Comparison of ENCODE assay signal across 1 cellular context in the genomic region with DNA sequence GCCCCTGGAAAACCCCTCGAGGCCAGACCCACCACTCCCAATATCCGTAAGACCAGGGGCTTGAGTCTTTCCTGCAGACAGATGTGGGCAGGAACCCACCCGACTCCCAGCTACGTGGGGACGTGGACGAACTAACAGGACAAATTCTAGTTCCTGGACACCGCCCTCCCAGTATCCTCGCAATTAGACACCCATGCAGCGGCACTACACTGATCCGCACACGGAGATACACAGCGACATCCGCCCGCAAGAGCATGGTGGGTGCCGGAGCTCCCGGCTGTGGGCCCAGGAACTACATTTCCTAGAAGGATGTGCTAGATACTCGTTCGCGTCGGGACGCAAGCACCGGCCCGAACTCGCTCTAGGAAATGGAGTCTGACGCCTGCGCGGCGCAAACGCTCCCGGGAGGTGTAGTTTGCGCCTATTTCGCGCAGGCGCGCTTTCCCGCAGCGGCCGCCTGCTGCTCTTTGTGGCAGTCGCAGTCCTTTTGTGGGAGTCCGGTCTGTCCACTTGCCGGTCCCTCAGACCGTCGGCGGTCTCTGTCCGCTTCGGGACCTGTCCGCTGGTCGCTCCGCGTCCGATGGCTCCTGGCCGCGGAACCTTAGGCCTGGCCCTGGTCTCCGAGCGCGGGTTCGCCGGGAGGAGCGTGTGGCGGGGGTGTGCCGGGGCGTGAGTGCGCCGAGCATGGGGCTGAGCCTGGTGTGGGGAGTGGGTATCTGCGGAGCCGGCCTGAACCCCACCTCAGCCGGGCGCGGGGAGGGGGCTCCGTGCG.
TF ChIP-seq lines count a peak whose summit lies in the region.

A gene (plus strand): TSS at position 447 of the 772 bp plus-strand sequence. CDS start 478 bp downstream, outside the sequence.

TF ChIP-seq in HEK293, 187 proteins besides CTCF, POLR2A, EP300 and RAD21 (continued from another document):
- TF ChIP-seq, protein P1, sequence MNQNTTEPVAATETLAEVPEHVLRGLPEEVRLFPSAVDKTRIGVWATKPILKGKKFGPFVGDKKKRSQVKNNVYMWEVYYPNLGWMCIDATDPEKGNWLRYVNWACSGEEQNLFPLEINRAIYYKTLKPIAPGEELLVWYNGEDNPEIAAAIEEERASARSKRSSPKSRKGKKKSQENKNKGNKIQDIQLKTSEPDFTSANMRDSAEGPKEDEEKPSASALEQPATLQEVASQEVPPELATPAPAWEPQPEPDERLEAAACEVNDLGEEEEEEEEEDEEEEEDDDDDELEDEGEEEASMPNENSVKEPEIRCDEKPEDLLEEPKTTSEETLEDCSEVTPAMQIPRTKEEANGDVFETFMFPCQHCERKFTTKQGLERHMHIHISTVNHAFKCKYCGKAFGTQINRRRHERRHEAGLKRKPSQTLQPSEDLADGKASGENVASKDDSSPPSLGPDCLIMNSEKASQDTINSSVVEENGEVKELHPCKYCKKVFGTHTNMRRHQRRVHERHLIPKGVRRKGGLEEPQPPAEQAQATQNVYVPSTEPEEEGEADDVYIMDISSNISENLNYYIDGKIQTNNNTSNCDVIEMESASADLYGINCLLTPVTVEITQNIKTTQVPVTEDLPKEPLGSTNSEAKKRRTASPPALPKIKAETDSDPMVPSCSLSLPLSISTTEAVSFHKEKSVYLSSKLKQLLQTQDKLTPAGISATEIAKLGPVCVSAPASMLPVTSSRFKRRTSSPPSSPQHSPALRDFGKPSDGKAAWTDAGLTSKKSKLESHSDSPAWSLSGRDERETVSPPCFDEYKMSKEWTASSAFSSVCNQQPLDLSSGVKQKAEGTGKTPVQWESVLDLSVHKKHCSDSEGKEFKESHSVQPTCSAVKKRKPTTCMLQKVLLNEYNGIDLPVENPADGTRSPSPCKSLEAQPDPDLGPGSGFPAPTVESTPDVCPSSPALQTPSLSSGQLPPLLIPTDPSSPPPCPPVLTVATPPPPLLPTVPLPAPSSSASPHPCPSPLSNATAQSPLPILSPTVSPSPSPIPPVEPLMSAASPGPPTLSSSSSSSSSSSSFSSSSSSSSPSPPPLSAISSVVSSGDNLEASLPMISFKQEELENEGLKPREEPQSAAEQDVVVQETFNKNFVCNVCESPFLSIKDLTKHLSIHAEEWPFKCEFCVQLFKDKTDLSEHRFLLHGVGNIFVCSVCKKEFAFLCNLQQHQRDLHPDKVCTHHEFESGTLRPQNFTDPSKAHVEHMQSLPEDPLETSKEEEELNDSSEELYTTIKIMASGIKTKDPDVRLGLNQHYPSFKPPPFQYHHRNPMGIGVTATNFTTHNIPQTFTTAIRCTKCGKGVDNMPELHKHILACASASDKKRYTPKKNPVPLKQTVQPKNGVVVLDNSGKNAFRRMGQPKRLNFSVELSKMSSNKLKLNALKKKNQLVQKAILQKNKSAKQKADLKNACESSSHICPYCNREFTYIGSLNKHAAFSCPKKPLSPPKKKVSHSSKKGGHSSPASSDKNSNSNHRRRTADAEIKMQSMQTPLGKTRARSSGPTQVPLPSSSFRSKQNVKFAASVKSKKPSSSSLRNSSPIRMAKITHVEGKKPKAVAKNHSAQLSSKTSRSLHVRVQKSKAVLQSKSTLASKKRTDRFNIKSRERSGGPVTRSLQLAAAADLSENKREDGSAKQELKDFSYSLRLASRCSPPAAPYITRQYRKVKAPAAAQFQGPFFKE (tag by site-specific recombination; IDR thresholded peaks at IDR 0.05; ENCODE audit: borderline replicate concordance): no peak
- TF ChIP-seq, protein P2, sequence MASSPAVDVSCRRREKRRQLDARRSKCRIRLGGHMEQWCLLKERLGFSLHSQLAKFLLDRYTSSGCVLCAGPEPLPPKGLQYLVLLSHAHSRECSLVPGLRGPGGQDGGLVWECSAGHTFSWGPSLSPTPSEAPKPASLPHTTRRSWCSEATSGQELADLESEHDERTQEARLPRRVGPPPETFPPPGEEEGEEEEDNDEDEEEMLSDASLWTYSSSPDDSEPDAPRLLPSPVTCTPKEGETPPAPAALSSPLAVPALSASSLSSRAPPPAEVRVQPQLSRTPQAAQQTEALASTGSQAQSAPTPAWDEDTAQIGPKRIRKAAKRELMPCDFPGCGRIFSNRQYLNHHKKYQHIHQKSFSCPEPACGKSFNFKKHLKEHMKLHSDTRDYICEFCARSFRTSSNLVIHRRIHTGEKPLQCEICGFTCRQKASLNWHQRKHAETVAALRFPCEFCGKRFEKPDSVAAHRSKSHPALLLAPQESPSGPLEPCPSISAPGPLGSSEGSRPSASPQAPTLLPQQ (tag by site-specific recombination; IDR thresholded peaks at IDR 0.05): peak; percentile 93
- peak; percentile 94 for TF ChIP-seq KLF9 (tag by site-specific recombination; IDR thresholded peaks at IDR 0.05; ENCODE audit: low read depth)
- peak; percentile 10; the same call in 1 of the 2 replicates for TF ChIP-seq KLF1 (tag by site-specific recombination; IDR thresholded peaks at IDR 0.05)
- no peak for TF ChIP-seq ZNF560 (tag by site-specific recombination; IDR thresholded peaks at IDR 0.05; ENCODE audit: borderline replicate concordance)
- TF ChIP-seq GLI2 (tag by site-specific recombination; IDR thresholded peaks at IDR 0.05; ENCODE audit: borderline replicate concordance, low read depth): no peak
- TF ChIP-seq SP3 (tag by site-specific recombination; IDR thresholded peaks at IDR 0.05): peak; percentile 63
- 0 out of 2 replicates have a peak, but pooled peaks have one; percentile 22 for TF ChIP-seq ZNF629 (tag by site-specific recombination; IDR thresholded peaks at IDR 0.05)
- 0 out of 2 replicates have a peak, but pooled peaks have one; percentile 29 for TF ChIP-seq ZNF341 (tag by site-specific recombination; IDR thresholded peaks at IDR 0.05; ENCODE audit: low read depth)
